8 cellular contexts compared by ENCODE assay signal in the genomic region with DNA sequence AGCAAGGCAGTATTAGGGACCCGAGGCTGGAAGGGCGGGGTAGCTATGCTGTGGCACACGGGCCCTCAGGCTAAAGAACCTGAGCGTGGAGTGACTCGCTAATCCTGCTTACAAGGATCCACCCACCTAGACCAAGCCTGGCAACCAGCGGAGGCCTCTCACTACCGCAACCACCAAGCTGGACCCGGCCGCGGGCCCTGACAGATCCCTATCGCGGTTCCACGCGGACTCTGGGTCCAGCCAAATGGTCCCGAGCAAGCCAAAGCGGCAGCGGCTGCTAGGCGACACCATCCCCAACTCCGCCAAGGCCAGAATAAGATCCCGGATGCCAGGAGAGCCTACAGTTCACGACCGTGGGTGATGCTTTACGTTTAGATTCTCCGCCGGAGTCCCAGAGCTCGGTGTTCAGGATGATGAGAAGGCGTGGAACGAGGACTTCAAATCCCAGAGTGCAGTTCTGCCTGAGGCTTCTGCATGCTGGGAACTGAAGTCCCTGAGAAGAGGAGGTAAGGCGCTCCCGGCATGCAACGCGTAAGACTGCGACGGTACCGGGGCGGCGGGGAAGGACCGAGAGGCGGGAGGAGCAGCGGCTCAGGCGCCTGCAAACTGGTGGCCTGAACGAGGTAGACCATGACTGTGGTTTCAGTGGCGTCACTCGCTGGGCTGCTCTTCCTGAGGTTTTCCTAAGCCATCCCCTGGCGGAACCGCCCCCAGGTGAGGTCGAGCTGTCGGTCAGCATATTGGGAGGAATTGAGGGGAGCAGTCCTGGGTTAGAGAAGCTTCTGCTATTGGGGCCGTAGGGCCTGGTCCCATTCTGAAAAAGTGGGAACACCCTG. TPM values are rescaled to one million over a fixed set of nuclear protein-coding genes. Genes with fewer than 3 reads are reported as not detected.
A peak's percentile ranks its signal among the peaks of the same experiment; 100 is the strongest.
DNase-seq lines count a peak whose midpoint lies in the region; ATAC-seq and TF ChIP-seq lines count a peak whose summit lies in the region.

A gene with protein sequence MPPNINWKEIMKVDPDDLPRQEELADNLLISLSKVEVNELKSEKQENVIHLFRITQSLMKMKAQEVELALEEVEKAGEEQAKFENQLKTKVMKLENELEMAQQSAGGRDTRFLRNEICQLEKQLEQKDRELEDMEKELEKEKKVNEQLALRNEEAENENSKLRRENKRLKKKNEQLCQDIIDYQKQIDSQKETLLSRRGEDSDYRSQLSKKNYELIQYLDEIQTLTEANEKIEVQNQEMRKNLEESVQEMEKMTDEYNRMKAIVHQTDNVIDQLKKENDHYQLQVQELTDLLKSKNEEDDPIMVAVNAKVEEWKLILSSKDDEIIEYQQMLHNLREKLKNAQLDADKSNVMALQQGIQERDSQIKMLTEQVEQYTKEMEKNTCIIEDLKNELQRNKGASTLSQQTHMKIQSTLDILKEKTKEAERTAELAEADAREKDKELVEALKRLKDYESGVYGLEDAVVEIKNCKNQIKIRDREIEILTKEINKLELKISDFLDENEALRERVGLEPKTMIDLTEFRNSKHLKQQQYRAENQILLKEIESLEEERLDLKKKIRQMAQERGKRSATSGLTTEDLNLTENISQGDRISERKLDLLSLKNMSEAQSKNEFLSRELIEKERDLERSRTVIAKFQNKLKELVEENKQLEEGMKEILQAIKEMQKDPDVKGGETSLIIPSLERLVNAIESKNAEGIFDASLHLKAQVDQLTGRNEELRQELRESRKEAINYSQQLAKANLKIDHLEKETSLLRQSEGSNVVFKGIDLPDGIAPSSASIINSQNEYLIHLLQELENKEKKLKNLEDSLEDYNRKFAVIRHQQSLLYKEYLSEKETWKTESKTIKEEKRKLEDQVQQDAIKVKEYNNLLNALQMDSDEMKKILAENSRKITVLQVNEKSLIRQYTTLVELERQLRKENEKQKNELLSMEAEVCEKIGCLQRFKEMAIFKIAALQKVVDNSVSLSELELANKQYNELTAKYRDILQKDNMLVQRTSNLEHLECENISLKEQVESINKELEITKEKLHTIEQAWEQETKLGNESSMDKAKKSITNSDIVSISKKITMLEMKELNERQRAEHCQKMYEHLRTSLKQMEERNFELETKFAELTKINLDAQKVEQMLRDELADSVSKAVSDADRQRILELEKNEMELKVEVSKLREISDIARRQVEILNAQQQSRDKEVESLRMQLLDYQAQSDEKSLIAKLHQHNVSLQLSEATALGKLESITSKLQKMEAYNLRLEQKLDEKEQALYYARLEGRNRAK (N-terminal part only) (minus strand): TSS at position 315 of the 836 bp plus-strand sequence. CDS start 781 bp downstream, outside the sequence.
A gene (plus strand): TSS at position 534 of the 836 bp plus-strand sequence. CDS start 6,009 bp downstream, outside the sequence.

- TF ChIP-seq POLR2A in GM19099 (IDR thresholded peaks at IDR 0.05; ENCODE audit: extremely low read depth, insufficient read length, low read depth), result peak; percentile 73

- peak; percentile 98 to 99 for DNase-seq in AML-193 (lab: John Stamatoyannopoulos, UW)
- DNase-seq in NCI-H446 treated with DMSO at 0.1 percent for 48 hours (lab: John Stamatoyannopoulos, UW), result peak; percentile 98
- DNase-seq in activated CD4-positive, CD25-positive, alpha-beta regulatory T cell treated with anti-CD3 and anti-CD28 coated beads, Interleukin-2, amount 50 U/mL, for 72 hours, result peak; percentile 87
- peak; percentile 94 for DNase-seq in cerebellum (ENCODE audit: low spot score)
- peak; percentile 100 for DNase-seq in islet precursor cell
- peak; percentile 83 for DNase-seq in stimulated activated CD4-positive, alpha-beta T cell treated with anti-CD3 and anti-CD28 coated beads, Interleukin-12 subunit alpha, Interleukin-12 subunit beta, amount 100 ng/mL, for 4 hours

- peak; percentile 96 for ATAC-seq in HG03378 (IDR thresholded peaks at IDR 0.05; ENCODE audit: unreplicated experiment)

RNA-seq across cellular contexts. Expression of the first gene that starts in this region (rescaled TPM):
- total RNA-seq in cerebellum, result 64.7 TPM

RNA-seq across cellular contexts. Expression of the second gene that starts in this region (rescaled TPM):
- 24.4 TPM for total RNA-seq in cerebellum

Comparison
In these comparisons a context has a peak if more than half of its experiments do, and no peak if none do; other contexts are left out.
1. Peak in every context shown above with its lines: DNase-seq and ATAC-seq.